In genomic region chr17:62791235-62792121, GRCh38 we compare ENCODE assay signal across 10 cellular contexts. TPM values are rescaled to one million over a fixed set of nuclear protein-coding genes. Genes with fewer than 3 reads are reported as not detected.
DNase-seq lines count a peak whose midpoint lies in the region; ATAC-seq and FAIRE-seq lines count a peak whose summit lies in the region.
"Had no signal": no experiment of that assay in that cellular context is flagged by ENCODE, and none has a peak within 500 bp of the region (broad histone marks: within the 10 kb centered on the region; RNA-seq: fewer than 3 reads in every experiment).

No MANE protein-coding gene starts in this region.

- no peak overlapping the region for H3K4me3 Mint-ChIP-seq in activated CD8-positive, alpha-beta memory T cell treated with anti-CD3 and anti-CD28 coated beads, Interleukin-2, amount 10 ng/mL, durations not matched to agents 7 days and 5 days

- peak overlapping the region; percentile 3; the same call in 1 of the 2 replicates for H3K4me3 ChIP-seq in SJSA1

- H3K27ac ChIP-seq in SJSA1, result peak overlapping the region; percentile 92
- H3K27ac ChIP-seq: C4-2B had no signal

- no peaks in the 10 kb centered on the region for H3K36me3 ChIP-seq in SJSA1

- no peaks in the 10 kb centered on the region for H3K9me3 ChIP-seq in SJSA1 (replicated peaks)

- peaks cover 10% of the 10 kb centered on the region for H3K36me3 Mint-ChIP-seq in activated CD8-positive, alpha-beta memory T cell treated with anti-CD3 and anti-CD28 coated beads, Interleukin-2, amount 10 ng/mL, durations not matched to agents 7 days and 5 days

- CTCF ChIA-PET in activated CD8-positive, alpha-beta memory T cell treated with anti-CD3 and anti-CD28 coated beads, Interleukin-2, amount 10 ng/mL, durations not matched to agents 7 days and 5 days (lab: Charles Lee), result no interaction called here

- H3K27me3 ChIP-seq in SJSA1 (replicated peaks), result no peaks in the 10 kb centered on the region

- no peak for ATAC-seq in activated CD8-positive, alpha-beta memory T cell treated with anti-CD3 and anti-CD28 coated beads, Interleukin-2, amount 10 ng/mL, durations not matched to agents 7 days and 5 days
- ATAC-seq in HG03378 (IDR thresholded peaks at IDR 0.05; ENCODE audit: unreplicated experiment), result no peak
- ATAC-seq in GM21576 (IDR thresholded peaks at IDR 0.05; ENCODE audit: unreplicated experiment), result no peak

- DNase-seq in activated CD8-positive, alpha-beta memory T cell treated with anti-CD3 and anti-CD28 coated beads, Interleukin-2, amount 10 ng/mL, durations not matched to agents 7 days and 5 days, result peak; percentile 12
- DNase-seq in activated CD8-positive, alpha-beta memory T cell treated with anti-CD3 and anti-CD28 coated beads, Interleukin-2, amount 50 U/mL, for 4 hours, result no peak
- DNase-seq in SJSA1 (ENCODE audit: low read depth in 1 of 2, low spot score in 2 of 2), result peak; percentile 80 to 93
- peak; percentile 64 for DNase-seq in fibroblast of the conjunctiva (ENCODE audit: low read depth)
- peak; percentile 74 for DNase-seq in urothelium cell line (ENCODE audit: low spot score)
- DNase-seq in DMS153 treated with DMSO at 0.1 percent for 48 hours (lab: John Stamatoyannopoulos, UW; ENCODE audit: unreplicated experiment), result no peak

- peaks cover 15% of the 10 kb centered on the region for H3K4me1 Mint-ChIP-seq in activated CD8-positive, alpha-beta memory T cell treated with anti-CD3 and anti-CD28 coated beads, Interleukin-2, amount 10 ng/mL, durations not matched to agents 7 days and 5 days

- peaks cover 6% of the 10 kb centered on the region for H3K9me3 Mint-ChIP-seq in activated CD8-positive, alpha-beta memory T cell treated with anti-CD3 and anti-CD28 coated beads, Interleukin-2, amount 10 ng/mL, durations not matched to agents 7 days and 5 days (ENCODE audit: low read depth)

- no peak for FAIRE-seq in urothelium cell line (lab: Jason Lieb, UNC)

- H3K27me3 Mint-ChIP-seq in activated CD8-positive, alpha-beta memory T cell treated with anti-CD3 and anti-CD28 coated beads, Interleukin-2, amount 10 ng/mL, durations not matched to agents 7 days and 5 days, result peaks cover 19% of the 10 kb centered on the region

- H3K4me1 ChIP-seq in SJSA1 (replicated peaks), result peaks cover 27% of the 10 kb centered on the region

- H3K27ac Mint-ChIP-seq in activated CD8-positive, alpha-beta memory T cell treated with anti-CD3 and anti-CD28 coated beads, Interleukin-2, amount 10 ng/mL, durations not matched to agents 7 days and 5 days, result no peak overlapping the region

RNA-seq across cellular contexts. Expression of gene MARCHF10, which starts 16.6 kb away (rescaled TPM):
- not detected for total RNA-seq in activated CD8-positive, alpha-beta memory T cell treated with anti-CD3 and anti-CD28 coated beads, Interleukin-2, amount 10 ng/mL, durations not matched to agents 7 days and 5 days
- total RNA-seq in SJSA1 (2014; rRNA removed; shearing (Covaris generic)), result 0.31 and 0.71 TPM in 2 replicates
- total RNA-seq: lower leg skin had no signal

Comparison
In these comparisons a context has a peak if more than half of its experiments do, and no peak if none do; other contexts are left out.
1. DNase-seq: peak in activated CD8-positive, alpha-beta memory T cell treated with anti-CD3 and anti-CD28 coated beads, Interleukin-2, amount 10 ng/mL, durations not matched to agents 7 days and 5 days (single experiment), SJSA1 (2 of 2), fibroblast of the conjunctiva (single experiment) and urothelium cell line (single experiment); none in activated CD8-positive, alpha-beta memory T cell treated with anti-CD3 and anti-CD28 coated beads, Interleukin-2, amount 50 U/mL, for 4 hours (single experiment) and DMS153 treated with DMSO at 0.1 percent for 48 hours (single experiment).